Comparison of ENCODE assay signal across 27 cellular contexts in the genomic region with DNA sequence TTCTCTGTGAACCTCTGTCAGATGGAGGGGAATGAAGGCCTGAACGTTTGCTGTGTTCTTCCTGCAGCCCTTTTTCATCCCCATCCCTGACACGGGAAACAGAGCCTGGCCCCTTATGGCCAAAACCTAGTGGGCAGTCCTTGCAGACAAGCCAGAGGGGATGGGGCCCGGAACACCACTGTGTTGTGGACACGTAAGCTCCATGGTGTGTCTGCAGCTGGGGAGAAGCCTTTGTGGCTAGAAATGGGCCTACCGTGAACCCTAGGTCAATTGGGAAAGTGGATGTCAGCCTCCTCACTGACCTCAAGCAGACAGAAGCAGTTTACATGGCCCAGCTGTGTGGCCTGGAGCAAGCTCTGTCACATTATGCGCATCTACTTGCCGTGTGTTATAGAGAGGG. TPM values are rescaled to one million over a fixed set of nuclear protein-coding genes. Genes with fewer than 3 reads are reported as not detected.
"Had no signal": no experiment of that assay in that cellular context is flagged by ENCODE, and none has a peak within 500 bp of the region (broad histone marks: within the 10 kb centered on the region; RNA-seq: fewer than 3 reads in every experiment).

No MANE protein-coding gene starts in this region.

- H3K4me1 Mint-ChIP-seq: natural killer cell; stimulated activated effector memory CD8-positive, alpha-beta T cell treated with anti-CD3 and anti-CD28 coated beads, Interleukin-12 subunit alpha, Interleukin-12 subunit beta, amount 100 ng/mL, for 72 hours had no signal

- H3K27me3 Mint-ChIP-seq: activated CD4-positive, alpha-beta memory T cell treated with anti-CD3 and anti-CD28 coated beads for 36 hours; activated CD4-positive, alpha-beta T cell treated with anti-CD3 and anti-CD28 coated beads, Interleukin-2, amount 10 ng/mL, durations not matched to agents 24 days and 14 days; stimulated activated naive CD8-positive, alpha-beta T cell treated with anti-CD3 and anti-CD28 coated beads, Interleukin-15, Interleukin-2, amounts not matched to agents 100 ng/mL and 50 ng/mL, for 24 hours; T-helper 17 cell had no signal

- H3K9me3 ChIP-seq: breast epithelium, lower lobe of right lung, right lobe of liver, thoracic aorta, uterus had no signal

- H3K4me3 Mint-ChIP-seq: activated CD4-positive, alpha-beta memory T cell treated with anti-CD3 and anti-CD28 coated beads for 36 hours; activated CD4-positive, alpha-beta T cell treated with anti-CD3 and anti-CD28 coated beads, Interleukin-2, amount 10 ng/mL, durations not matched to agents 24 days and 14 days; activated T-cell treated with anti-CD3 and anti-CD28 coated beads, Interleukin-2, amount 50 U/mL, for 4 hours; natural killer cell; stimulated activated effector memory CD8-positive, alpha-beta T cell treated with anti-CD3 and anti-CD28 coated beads, Interleukin-12 subunit alpha, Interleukin-12 subunit beta, amount 100 ng/mL, for 72 hours; stimulated activated naive CD8-positive, alpha-beta T cell treated with anti-CD3 and anti-CD28 coated beads, Interleukin-15, Interleukin-2, amounts not matched to agents 100 ng/mL and 50 ng/mL, for 24 hours; T-helper 17 cell had no signal

- H3K4me1 ChIP-seq: breast epithelium, lower lobe of right lung, right lobe of liver, uterus had no signal

- FAIRE-seq: endothelial cell of umbilical vein, islet of Langerhans had no signal

- DNase-seq: activated CD4-positive, alpha-beta memory T cell treated with anti-CD3 and anti-CD28 coated beads for 36 hours; activated CD4-positive, alpha-beta T cell treated with anti-CD3 and anti-CD28 coated beads, Interleukin-2, amount 10 ng/mL, durations not matched to agents 24 days and 14 days; activated T-cell treated with anti-CD3 and anti-CD28 coated beads, Interleukin-2, amount 50 U/mL, for 4 hours; central memory CD4-positive, alpha-beta T cell; foreskin fibroblast; lower lobe of right lung; mesendoderm; natural killer cell; right lobe of liver; stimulated activated CD4-positive, alpha-beta T cell treated with anti-CD3 and anti-CD28 coated beads, Interleukin-12 subunit alpha, Interleukin-12 subunit beta, amount 100 ng/mL, for 4 hours; stimulated activated CD4-positive, alpha-beta T cell treated with anti-CD3 and anti-CD28 coated beads, Interleukin-4, amount 100 ng/mL, for 24 hours; T-helper 17 cell; T1000; trophoblast cell; uterus; WERI-Rb-1 had no signal

- H3K36me3 Mint-ChIP-seq: natural killer cell had no signal

- H3K36me3 ChIP-seq: uterus had no signal

- H3K27ac Mint-ChIP-seq: activated CD4-positive, alpha-beta memory T cell treated with anti-CD3 and anti-CD28 coated beads for 36 hours; activated CD4-positive, alpha-beta T cell treated with anti-CD3 and anti-CD28 coated beads, Interleukin-2, amount 10 ng/mL, durations not matched to agents 24 days and 14 days; activated T-helper 2 cell treated with anti-CD3 and anti-CD28 coated beads, Interferon-gamma antibody, Interleukin-2, Interleukin-4, amounts not matched to agents 10 μg/mL and 5 μg/mL and 100 μg/mL, durations not matched to agents 14 hours and 24 hours and 36 hours; natural killer cell; stimulated activated effector memory CD8-positive, alpha-beta T cell treated with anti-CD3 and anti-CD28 coated beads, Interleukin-12 subunit alpha, Interleukin-12 subunit beta, amount 100 ng/mL, for 72 hours; stimulated activated naive CD8-positive, alpha-beta T cell treated with anti-CD3 and anti-CD28 coated beads, Interleukin-15, Interleukin-2, amounts not matched to agents 100 ng/mL and 50 ng/mL, for 24 hours had no signal

- ATAC-seq: activated CD4-positive, CD25-positive, alpha-beta regulatory T cell treated with anti-CD3 and anti-CD28 coated beads, Interleukin-2, amount 50 U/mL, for 24 hours; activated naive CD4-positive, alpha-beta T cell treated with anti-CD3 and anti-CD28 coated beads, Interleukin-2, amount 50 U/mL, for 72 hours; natural killer cell; right lobe of liver; stimulated activated effector memory CD8-positive, alpha-beta T cell treated with anti-CD3 and anti-CD28 coated beads, Interleukin-12 subunit alpha, Interleukin-12 subunit beta, amount 100 ng/mL, for 72 hours; T-helper 17 cell had no signal

- H3K27ac ChIP-seq: breast epithelium, lower lobe of right lung, right lobe of liver, skin epidermis, thoracic aorta, uterus, WERI-Rb-1 had no signal

- H3K4me3 ChIP-seq: breast epithelium, lower lobe of right lung, right lobe of liver, skin epidermis, thoracic aorta, uterus had no signal

- H3K27me3 ChIP-seq: breast epithelium, right lobe of liver, uterus had no signal

- H3K9me3 Mint-ChIP-seq: activated CD4-positive, alpha-beta memory T cell treated with anti-CD3 and anti-CD28 coated beads for 36 hours; activated CD4-positive, alpha-beta T cell treated with anti-CD3 and anti-CD28 coated beads, Interleukin-2, amount 10 ng/mL, durations not matched to agents 24 days and 14 days; activated naive CD4-positive, alpha-beta T cell treated with anti-CD3 and anti-CD28 coated beads, Interleukin-2, amount 50 U/mL, for 72 hours; activated T-cell treated with anti-CD3 and anti-CD28 coated beads, Interleukin-2, amount 50 U/mL, for 4 hours; activated T-helper 2 cell treated with anti-CD3 and anti-CD28 coated beads, Interferon-gamma antibody, Interleukin-2, Interleukin-4, amounts not matched to agents 10 μg/mL and 5 μg/mL and 100 μg/mL, durations not matched to agents 14 hours and 24 hours and 36 hours; natural killer cell; stimulated activated effector memory CD8-positive, alpha-beta T cell treated with anti-CD3 and anti-CD28 coated beads, Interleukin-12 subunit alpha, Interleukin-12 subunit beta, amount 100 ng/mL, for 72 hours; stimulated activated naive CD8-positive, alpha-beta T cell treated with anti-CD3 and anti-CD28 coated beads, Interleukin-15, Interleukin-2, amounts not matched to agents 100 ng/mL and 50 ng/mL, for 24 hours had no signal

RNA-seq across cellular contexts. Expression of a gene that starts 57.7 kb away (rescaled TPM):
- total RNA-seq: endothelial cell of umbilical vein, fibroblast of lung had no signal
- polyA plus RNA-seq: endothelial cell of umbilical vein, fibroblast of lung had no signal
